Comparison of ENCODE assay signal across 1 cellular context in genomic region chr4:168636506-168637176, GRCh38.
TF ChIP-seq lines count a peak whose summit lies in the region.

No MANE protein-coding gene starts in this region.

TF ChIP-seq in H1, 55 proteins besides CTCF, POLR2A, EP300 and RAD21 (continued from another document):
- TF ChIP-seq SUZ12 (IDR thresholded peaks at IDR 0.05; ENCODE audit: low read length) (no peak), HDAC6 (IDR thresholded peaks at IDR 0.05; ENCODE audit: low read depth, low read length) (no peak), NANOG (IDR thresholded peaks at IDR 0.05; ENCODE audit: insufficient read depth, low read depth, low read length, poor library complexity, severe bottlenecking) (no peak), TCF12 (IDR thresholded peaks at IDR 0.05; ENCODE audit: low read depth, low read length) (no peak), BACH1 (IDR thresholded peaks at IDR 0.05; ENCODE audit: low read length) (no peak), RFX5 (IDR thresholded peaks at IDR 0.05; ENCODE audit: borderline replicate concordance, low read depth, low read length) (no peak), TAF7 (optimal IDR thresholded peaks at IDR 0.05; ENCODE audit: borderline replicate concordance, low read depth, low read length) (no peak)
- TF ChIP-seq, protein P1, sequence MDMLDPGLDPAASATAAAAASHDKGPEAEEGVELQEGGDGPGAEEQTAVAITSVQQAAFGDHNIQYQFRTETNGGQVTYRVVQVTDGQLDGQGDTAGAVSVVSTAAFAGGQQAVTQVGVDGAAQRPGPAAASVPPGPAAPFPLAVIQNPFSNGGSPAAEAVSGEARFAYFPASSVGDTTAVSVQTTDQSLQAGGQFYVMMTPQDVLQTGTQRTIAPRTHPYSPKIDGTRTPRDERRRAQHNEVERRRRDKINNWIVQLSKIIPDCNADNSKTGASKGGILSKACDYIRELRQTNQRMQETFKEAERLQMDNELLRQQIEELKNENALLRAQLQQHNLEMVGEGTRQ (IDR thresholded peaks at IDR 0.05; ENCODE audit: low read length) = no peak
- TF ChIP-seq, protein P2, sequence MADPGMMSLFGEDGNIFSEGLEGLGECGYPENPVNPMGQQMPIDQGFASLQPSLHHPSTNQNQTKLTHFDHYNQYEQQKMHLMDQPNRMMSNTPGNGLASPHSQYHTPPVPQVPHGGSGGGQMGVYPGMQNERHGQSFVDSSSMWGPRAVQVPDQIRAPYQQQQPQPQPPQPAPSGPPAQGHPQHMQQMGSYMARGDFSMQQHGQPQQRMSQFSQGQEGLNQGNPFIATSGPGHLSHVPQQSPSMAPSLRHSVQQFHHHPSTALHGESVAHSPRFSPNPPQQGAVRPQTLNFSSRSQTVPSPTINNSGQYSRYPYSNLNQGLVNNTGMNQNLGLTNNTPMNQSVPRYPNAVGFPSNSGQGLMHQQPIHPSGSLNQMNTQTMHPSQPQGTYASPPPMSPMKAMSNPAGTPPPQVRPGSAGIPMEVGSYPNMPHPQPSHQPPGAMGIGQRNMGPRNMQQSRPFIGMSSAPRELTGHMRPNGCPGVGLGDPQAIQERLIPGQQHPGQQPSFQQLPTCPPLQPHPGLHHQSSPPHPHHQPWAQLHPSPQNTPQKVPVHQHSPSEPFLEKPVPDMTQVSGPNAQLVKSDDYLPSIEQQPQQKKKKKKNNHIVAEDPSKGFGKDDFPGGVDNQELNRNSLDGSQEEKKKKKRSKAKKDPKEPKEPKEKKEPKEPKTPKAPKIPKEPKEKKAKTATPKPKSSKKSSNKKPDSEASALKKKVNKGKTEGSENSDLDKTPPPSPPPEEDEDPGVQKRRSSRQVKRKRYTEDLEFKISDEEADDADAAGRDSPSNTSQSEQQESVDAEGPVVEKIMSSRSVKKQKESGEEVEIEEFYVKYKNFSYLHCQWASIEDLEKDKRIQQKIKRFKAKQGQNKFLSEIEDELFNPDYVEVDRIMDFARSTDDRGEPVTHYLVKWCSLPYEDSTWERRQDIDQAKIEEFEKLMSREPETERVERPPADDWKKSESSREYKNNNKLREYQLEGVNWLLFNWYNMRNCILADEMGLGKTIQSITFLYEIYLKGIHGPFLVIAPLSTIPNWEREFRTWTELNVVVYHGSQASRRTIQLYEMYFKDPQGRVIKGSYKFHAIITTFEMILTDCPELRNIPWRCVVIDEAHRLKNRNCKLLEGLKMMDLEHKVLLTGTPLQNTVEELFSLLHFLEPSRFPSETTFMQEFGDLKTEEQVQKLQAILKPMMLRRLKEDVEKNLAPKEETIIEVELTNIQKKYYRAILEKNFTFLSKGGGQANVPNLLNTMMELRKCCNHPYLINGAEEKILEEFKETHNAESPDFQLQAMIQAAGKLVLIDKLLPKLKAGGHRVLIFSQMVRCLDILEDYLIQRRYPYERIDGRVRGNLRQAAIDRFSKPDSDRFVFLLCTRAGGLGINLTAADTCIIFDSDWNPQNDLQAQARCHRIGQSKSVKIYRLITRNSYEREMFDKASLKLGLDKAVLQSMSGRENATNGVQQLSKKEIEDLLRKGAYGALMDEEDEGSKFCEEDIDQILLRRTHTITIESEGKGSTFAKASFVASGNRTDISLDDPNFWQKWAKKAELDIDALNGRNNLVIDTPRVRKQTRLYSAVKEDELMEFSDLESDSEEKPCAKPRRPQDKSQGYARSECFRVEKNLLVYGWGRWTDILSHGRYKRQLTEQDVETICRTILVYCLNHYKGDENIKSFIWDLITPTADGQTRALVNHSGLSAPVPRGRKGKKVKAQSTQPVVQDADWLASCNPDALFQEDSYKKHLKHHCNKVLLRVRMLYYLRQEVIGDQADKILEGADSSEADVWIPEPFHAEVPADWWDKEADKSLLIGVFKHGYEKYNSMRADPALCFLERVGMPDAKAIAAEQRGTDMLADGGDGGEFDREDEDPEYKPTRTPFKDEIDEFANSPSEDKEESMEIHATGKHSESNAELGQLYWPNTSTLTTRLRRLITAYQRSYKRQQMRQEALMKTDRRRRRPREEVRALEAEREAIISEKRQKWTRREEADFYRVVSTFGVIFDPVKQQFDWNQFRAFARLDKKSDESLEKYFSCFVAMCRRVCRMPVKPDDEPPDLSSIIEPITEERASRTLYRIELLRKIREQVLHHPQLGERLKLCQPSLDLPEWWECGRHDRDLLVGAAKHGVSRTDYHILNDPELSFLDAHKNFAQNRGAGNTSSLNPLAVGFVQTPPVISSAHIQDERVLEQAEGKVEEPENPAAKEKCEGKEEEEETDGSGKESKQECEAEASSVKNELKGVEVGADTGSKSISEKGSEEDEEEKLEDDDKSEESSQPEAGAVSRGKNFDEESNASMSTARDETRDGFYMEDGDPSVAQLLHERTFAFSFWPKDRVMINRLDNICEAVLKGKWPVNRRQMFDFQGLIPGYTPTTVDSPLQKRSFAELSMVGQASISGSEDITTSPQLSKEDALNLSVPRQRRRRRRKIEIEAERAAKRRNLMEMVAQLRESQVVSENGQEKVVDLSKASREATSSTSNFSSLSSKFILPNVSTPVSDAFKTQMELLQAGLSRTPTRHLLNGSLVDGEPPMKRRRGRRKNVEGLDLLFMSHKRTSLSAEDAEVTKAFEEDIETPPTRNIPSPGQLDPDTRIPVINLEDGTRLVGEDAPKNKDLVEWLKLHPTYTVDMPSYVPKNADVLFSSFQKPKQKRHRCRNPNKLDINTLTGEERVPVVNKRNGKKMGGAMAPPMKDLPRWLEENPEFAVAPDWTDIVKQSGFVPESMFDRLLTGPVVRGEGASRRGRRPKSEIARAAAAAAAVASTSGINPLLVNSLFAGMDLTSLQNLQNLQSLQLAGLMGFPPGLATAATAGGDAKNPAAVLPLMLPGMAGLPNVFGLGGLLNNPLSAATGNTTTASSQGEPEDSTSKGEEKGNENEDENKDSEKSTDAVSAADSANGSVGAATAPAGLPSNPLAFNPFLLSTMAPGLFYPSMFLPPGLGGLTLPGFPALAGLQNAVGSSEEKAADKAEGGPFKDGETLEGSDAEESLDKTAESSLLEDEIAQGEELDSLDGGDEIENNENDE (IDR thresholded peaks at IDR 0.05; ENCODE audit: insufficient replicate concordance, low read length) = no peak
